In the genomic region with DNA sequence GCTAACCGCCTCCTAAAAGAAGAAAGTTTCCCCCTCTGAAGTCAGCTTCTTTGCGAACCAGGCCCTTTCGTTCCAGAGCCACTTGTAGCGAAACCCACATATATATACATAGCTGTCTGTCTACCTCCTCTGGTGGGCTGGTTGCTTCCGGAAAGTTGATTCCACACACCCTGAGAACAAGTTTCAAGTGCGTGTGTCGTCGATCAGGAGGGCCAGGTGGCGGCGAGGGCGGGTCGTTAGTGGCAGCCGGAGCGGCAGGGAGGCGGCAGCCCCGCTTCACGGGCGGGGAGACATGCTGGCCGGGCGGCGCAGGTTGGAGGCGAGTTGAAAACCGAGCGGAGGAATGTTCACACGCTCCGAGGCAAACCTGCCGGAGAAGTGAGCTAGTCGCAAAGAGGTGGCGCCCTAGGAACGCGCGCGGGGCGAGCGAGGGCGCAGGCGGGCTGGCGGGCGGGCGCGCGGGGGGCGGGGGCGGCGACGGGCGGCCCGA, we compare ENCODE assay signal across 8 cellular contexts. TPM values are rescaled to one million over a fixed set of nuclear protein-coding genes. Genes with fewer than 3 reads are reported as not detected.
DNase-seq lines count a peak whose midpoint lies in the region; ATAC-seq and TF ChIP-seq lines count a peak whose summit lies in the region.

No MANE protein-coding gene starts in this region.

- peaks cover 76% of the 10 kb centered on the region for H3K27me3 Mint-ChIP-seq in T-helper 17 cell

- DNase-seq in DMS 273 treated with DMSO at 0.1 percent for 48 hours (lab: John Stamatoyannopoulos, UW), result peak; percentile 55
- peak; percentile 80 for DNase-seq in GM20000 (ENCODE audit: low spot score)
- peak in 1 of 3 donors; percentile 11 for DNase-seq in T-helper 17 cell
- DNase-seq in central memory CD4-positive, alpha-beta T cell, result peak; percentile 19
- peak; percentile 82 for DNase-seq in kidney tubule cell (ENCODE audit: low spot score)
- DNase-seq in stimulated activated CD4-positive, alpha-beta T cell treated with anti-CD3 and anti-CD28 coated beads, Interleukin-2, amount 100 ng/mL, for 24 hours, result peak; percentile 58 to 72
- DNase-seq in UCSD-AML1 (lab: John Stamatoyannopoulos, UW; ENCODE audit: unreplicated experiment), result no peak

- H3K4me3 Mint-ChIP-seq in T-helper 17 cell, result peak overlapping the region; percentile 92

- no peak for TF ChIP-seq CTCF in GM20000 (IDR thresholded peaks at IDR 0.05; ENCODE audit: extremely low read depth, missing control alignments)

- H3K4me1 Mint-ChIP-seq in T-helper 17 cell, result peaks cover 17% of the 10 kb centered on the region

- no peaks in the 10 kb centered on the region for H3K9me3 ChIP-seq in T-helper 17 cell (ENCODE audit: control insufficient read depth, low read length, poor library complexity, severe bottlenecking)

- peaks cover under 1% of the 10 kb centered on the region for H3K36me3 Mint-ChIP-seq in T-helper 17 cell (ENCODE audit: low read depth)

- peak; percentile 81 for ATAC-seq in HG03565 (IDR thresholded peaks at IDR 0.05; ENCODE audit: unreplicated experiment)
- ATAC-seq in T-helper 17 cell, result peak; percentile 77

- H3K27ac Mint-ChIP-seq in T-helper 17 cell, result no peak overlapping the region

RNA-seq across cellular contexts. Expression of a gene that starts 2.6 kb away (rescaled TPM):
- total RNA-seq in T-helper 17 cell, result not detected
